In the genomic region with DNA sequence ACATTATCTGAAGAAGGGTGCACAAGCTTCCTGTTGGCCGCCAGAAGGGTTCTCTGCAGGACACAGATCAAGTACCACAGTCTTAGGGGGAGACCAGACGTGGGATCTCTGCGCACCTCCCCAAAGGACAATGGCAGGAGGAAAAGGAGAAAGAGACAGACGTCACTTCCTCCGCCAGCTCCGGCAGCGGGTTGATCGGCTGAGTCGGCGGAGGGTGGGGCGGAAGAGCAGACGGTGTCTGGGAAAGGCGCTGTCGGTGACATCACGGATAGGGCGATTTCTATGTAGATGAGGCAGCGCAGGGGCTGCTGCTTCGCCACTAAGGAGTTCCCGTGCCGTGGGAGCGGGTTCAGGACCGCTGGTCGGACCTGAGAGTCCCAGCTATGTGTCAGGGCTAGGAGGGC, we compare ENCODE assay signal across 8 cellular contexts. TPM values are rescaled to one million over a fixed set of nuclear protein-coding genes. Genes with fewer than 3 reads are reported as not detected.
DNase-seq lines count a peak whose midpoint lies in the region; ATAC-seq and TF ChIP-seq lines count a peak whose summit lies in the region.
"Not testable (repeated sequence)": the region's sequence is repeated elsewhere in the genome, so short reads cannot be mapped to it uniquely, and the experiment has no call there.

No MANE protein-coding gene starts in this region.

- H2AFZ ChIP-seq in HCT116 (ENCODE audit: low read depth, low read length, poor library complexity, severe bottlenecking) = not testable (repeated sequence)

- H3K4me1 ChIP-seq in HCT116 (ENCODE audit: control insufficient read depth in 1 of 2, insufficient read depth in 2 of 2, low read length in 2 of 2) = not testable (repeated sequence)

- H3K4me2 ChIP-seq in HCT116 (ENCODE audit: low read length) = not testable (repeated sequence)

- not testable (repeated sequence) for H3K9ac ChIP-seq in HCT116 (ENCODE audit: low read length)

- H3K4me3 ChIP-seq in HCT116 (replicated peaks in 1 of 2; ENCODE audit: low read depth in 1 of 2, low read length in 2 of 2) = 0 out of 4 replicates have a peak overlapping the region, but pooled peaks of 1 of the 2 experiments have one; percentile 7

- H3K9me3 Mint-ChIP-seq in natural killer cell treated with Interleukin-12 subunit alpha and Interleukin-12 subunit beta and Interleukin-15 and Interleukin-18, amount 100 ng/mL, for 72 hours = not testable (repeated sequence)

- not testable (repeated sequence) for TF ChIP-seq POLR2A in HCT116 (IDR thresholded peaks at IDR 0.05; ENCODE audit: borderline replicate concordance, extremely low read depth, insufficient read depth, insufficient read length)

- TF ChIP-seq CTCF in HCT116 (IDR thresholded peaks at IDR 0.05 in 2 of 3, conservative IDR thresholded peaks at IDR 0.05 in 1 of 3; ENCODE audit: borderline replicate concordance in 1 of 3, insufficient read depth in 1 of 3, low read depth in 2 of 3, low read length in 2 of 3) = not testable (repeated sequence)

- RAD21 ChIA-PET in HCT116 (lab: Charles Lee; ENCODE audit: low non-redundant PET in 1 of 2, low total read pairs in 2 of 2, uncharacterized antibody in 2 of 2, unreplicated experiment in 2 of 2) = not testable (repeated sequence)

- not testable (repeated sequence) for H3K36me3 ChIP-seq in HCT116 (ENCODE audit: control insufficient read depth in 1 of 2, insufficient read depth in 2 of 2, low read length in 2 of 2)

- H3K27ac Mint-ChIP-seq in natural killer cell treated with Interleukin-12 subunit alpha and Interleukin-12 subunit beta and Interleukin-15 and Interleukin-18, amount 100 ng/mL, for 72 hours = peak overlapping the region; percentile 90 to 97

- peak; percentile 69 for ATAC-seq in HCT116
- ATAC-seq in natural killer cell treated with Interleukin-12 subunit alpha and Interleukin-12 subunit beta and Interleukin-15 and Interleukin-18, amount 100 ng/mL, for 72 hours = peak; percentile 53 to 61

- not testable (repeated sequence) for H3K27me3 Mint-ChIP-seq in natural killer cell treated with Interleukin-12 subunit alpha and Interleukin-12 subunit beta and Interleukin-15 and Interleukin-18, amount 100 ng/mL, for 72 hours

- not testable (repeated sequence) for H3K79me2 ChIP-seq in HCT116 (ENCODE audit: insufficient read depth, low read length)

- intact Hi-C loops in HCT116 (cut with micrococcal nuclease) = not testable (repeated sequence)

- H3K36me3 Mint-ChIP-seq in natural killer cell treated with Interleukin-12 subunit alpha and Interleukin-12 subunit beta and Interleukin-15 and Interleukin-18, amount 100 ng/mL, for 72 hours = not testable (repeated sequence)

- H3K27me3 ChIP-seq in HCT116 (ENCODE audit: insufficient read depth, low read length) = not testable (repeated sequence)

- DNase-seq in DMS153 (lab: John Stamatoyannopoulos, UW) (peak; percentile 87), HCT116 (ENCODE audit: low read depth, low spot score) (peak; percentile 46), NAMALWA (ENCODE audit: low spot score) (peak; percentile 80), SIG-M5 treated with dmso at 0.1 percent for 504 hours (lab: John Stamatoyannopoulos, UW; ENCODE audit: unreplicated experiment) (peak; percentile 85), fibroblast of gingiva (ENCODE audit: low read depth) (peak; percentile 83)
- peak; percentile 64 for DNase-seq in activated T-helper 9 cell treated with anti-CD3 and anti-CD28 coated beads, Interleukin-2, amount 50 U/mL, for 16 hours (ENCODE audit: low read depth)
- peak; percentile 87 for DNase-seq in natural killer cell treated with Interleukin-12 subunit alpha and Interleukin-12 subunit beta and Interleukin-15 and Interleukin-18, amount 100 ng/mL, for 72 hours (ENCODE audit: low spot score)
- peak; percentile 37 to 68 for DNase-seq in stimulated activated CD8-positive, alpha-beta memory T cell treated with anti-CD3 and anti-CD28 coated beads, Interleukin-2, amount 100 ng/mL, for 48 hours (ENCODE audit: low read depth in 2 of 2)

- not testable (repeated sequence) for H3K9me3 ChIP-seq in HCT116 (ENCODE audit: control insufficient read depth in 1 of 2, insufficient read depth in 1 of 2, low read depth in 1 of 2, low read length in 2 of 2)

- peaks cover 12 to 15% of the 10 kb centered on the region in 2 donors for H3K4me1 Mint-ChIP-seq in natural killer cell treated with Interleukin-12 subunit alpha and Interleukin-12 subunit beta and Interleukin-15 and Interleukin-18, amount 100 ng/mL, for 72 hours (ENCODE audit: low read depth in 2 of 2)

- POLR2A ChIA-PET in HCT116 (lab: Charles Lee) = interaction anchor here (0.6 to 1.6 kb wide), 2 partner anchors 139 to 682 kb away, joined by 4 to 33 read pairs; no protein-coding TSS in a partner anchor

- H4K20me1 ChIP-seq in HCT116 (ENCODE audit: insufficient read depth) = not testable (repeated sequence)

- CTCF ChIA-PET in HCT116 (lab: Charles Lee) = not testable (repeated sequence)

- not testable (repeated sequence) for H3K9me2 ChIP-seq in HCT116 (ENCODE audit: insufficient read depth)

- not testable (repeated sequence) for H3K27ac ChIP-seq in HCT116 (ENCODE audit: low read depth, low read length)

- BruUV-seq in HCT116 (replicated peaks; lab: Mats Ljungman, UMichigan) = not testable (repeated sequence)

- not testable (repeated sequence) for TF ChIP-seq RAD21 in HCT116 (IDR thresholded peaks at IDR 0.05; ENCODE audit: low read depth)

- H3K4me3 Mint-ChIP-seq in natural killer cell treated with Interleukin-12 subunit alpha and Interleukin-12 subunit beta and Interleukin-15 and Interleukin-18, amount 100 ng/mL, for 72 hours = peak overlapping the region; percentile 92

RNA-seq across cellular contexts. Expression of a gene that starts 38.6 kb away (rescaled TPM):
- not detected for total RNA-seq in HCT116 (2021; ENCODE audit: unreplicated experiment)
- not detected in 2 replicates for polyA plus RNA-seq in HCT116 (2012)
- not detected for total RNA-seq in natural killer cell treated with Interleukin-12 subunit alpha and Interleukin-12 subunit beta and Interleukin-15 and Interleukin-18, amount 100 ng/mL, for 72 hours

RNA-seq across cellular contexts. Expression of a gene that starts 49.4 kb away (rescaled TPM):
- total RNA-seq in HCT116 (2021; ENCODE audit: unreplicated experiment) = 27.7 TPM
- 14.0 and 14.1 TPM in 2 replicates for polyA plus RNA-seq in HCT116 (2012)
- 10 to 100 TPM; 29.1 to 39.6 TPM for total RNA-seq in natural killer cell treated with Interleukin-12 subunit alpha and Interleukin-12 subunit beta and Interleukin-15 and Interleukin-18, amount 100 ng/mL, for 72 hours
